9 cellular contexts compared by ENCODE assay signal in genomic region chr12:46386360-46386867, GRCh38. TPM values are rescaled to one million over a fixed set of nuclear protein-coding genes. Genes with fewer than 3 reads are reported as not detected.
DNase-seq lines count a peak whose midpoint lies in the region; ATAC-seq and TF ChIP-seq lines count a peak whose summit lies in the region.
"Had no signal": no experiment of that assay in that cellular context is flagged by ENCODE, and none has a peak within 500 bp of the region (broad histone marks: within the 10 kb centered on the region; RNA-seq: fewer than 3 reads in every experiment).

No MANE protein-coding gene starts in this region.

- DNase-seq in ELR (ENCODE audit: low read depth): peak; percentile 95
- DNase-seq in NCI-H226: peak; percentile 89
- DNase-seq in dorsolateral prefrontal cortex: no peak
- DNase-seq in renal cortical epithelial cell (ENCODE audit: low read depth): peak; percentile 96
- no peak for DNase-seq in midbrain (lab: John Stamatoyannopoulos, UW)
- DNase-seq in retina: no peak
- DNase-seq in lower leg skin (ENCODE audit: low spot score in 2 of 2): no peak

- no peaks in the 10 kb centered on the region for H3K36me3 Mint-ChIP-seq in activated T-helper 17 cell treated with anti-CD3 and anti-CD28 coated beads, Interleukin-2, amount 50 U/mL, for 72 hours (ENCODE audit: low read depth)

- intact Hi-C loops in dorsolateral prefrontal cortex (cut with DNase I) (loop anchor here in 1 of 2 donors (10.0 kb wide), 1 partner anchor 232 kb away; no protein-coding TSS in a partner anchor), lower leg skin (cut with DNase I; ENCODE audit: low total_unique reads) (loop anchor here (10.0 kb wide), 1 partner anchor 168 kb away; no protein-coding TSS in a partner anchor)

- no peaks in the 10 kb centered on the region for H3K27me3 ChIP-seq in dorsolateral prefrontal cortex

- no peak for ATAC-seq in activated T-helper 17 cell treated with anti-CD3 and anti-CD28 coated beads, Interleukin-2, amount 50 U/mL, for 72 hours (replicated peaks)

- H3K4me1 Mint-ChIP-seq in activated T-helper 17 cell treated with anti-CD3 and anti-CD28 coated beads, Interleukin-2, amount 50 U/mL, for 72 hours: peaks cover 19% of the 10 kb centered on the region

- TF ChIP-seq CTCF in dorsolateral prefrontal cortex (IDR thresholded peaks at IDR 0.05 in 54 of 56, conservative IDR thresholded peaks at IDR 0.05 in 2 of 56; ENCODE audit: low read depth in 1 of 56, partially characterized antibody in 56 of 56): no peak
- TF ChIP-seq CTCF in lower leg skin (IDR thresholded peaks at IDR 0.05): no peak

- H3K4me3 Mint-ChIP-seq in activated T-helper 17 cell treated with anti-CD3 and anti-CD28 coated beads, Interleukin-2, amount 50 U/mL, for 72 hours: no peak overlapping the region
- H3K4me3 Mint-ChIP-seq: central memory CD8-positive, alpha-beta T cell had no signal

- 20 to 23% methylated on average over 3 of the region's 3 CpGs for WGBS in lower leg skin, 2 donors

- H3K9me3 Mint-ChIP-seq in activated T-helper 17 cell treated with anti-CD3 and anti-CD28 coated beads, Interleukin-2, amount 50 U/mL, for 72 hours: no peaks in the 10 kb centered on the region
- H3K9me3 Mint-ChIP-seq: central memory CD8-positive, alpha-beta T cell had no signal

- peak overlapping the region in 6 of 59 donors; percentile 4 to 17 (median 10) for H3K4me3 ChIP-seq in dorsolateral prefrontal cortex
- no peak overlapping the region for H3K4me3 ChIP-seq in lower leg skin (ENCODE audit: low read depth, poor library complexity, severe bottlenecking)

- H3K27ac ChIP-seq in dorsolateral prefrontal cortex: peak overlapping the region in 41 of 59 donors; percentile 4 to 100 (median 58)

- no peak for TF ChIP-seq POLR2A in lower leg skin (IDR thresholded peaks at IDR 0.05)

- no peaks in the 10 kb centered on the region for H3K27me3 Mint-ChIP-seq in activated T-helper 17 cell treated with anti-CD3 and anti-CD28 coated beads, Interleukin-2, amount 50 U/mL, for 72 hours
- H3K27me3 Mint-ChIP-seq: central memory CD8-positive, alpha-beta T cell had no signal

- no peak overlapping the region for H3K27ac Mint-ChIP-seq in activated T-helper 17 cell treated with anti-CD3 and anti-CD28 coated beads, Interleukin-2, amount 50 U/mL, for 72 hours

RNA-seq across cellular contexts. Expression of gene SLC38A2, which starts 13.8 kb away (rescaled TPM):
- total RNA-seq in dorsolateral prefrontal cortex (100 to 1,000 TPM in 118 of 120 experiments, 10 to 100 TPM in 2; 80.8 to 431 (median 175) TPM), renal cortical epithelial cell (208 and 259 TPM in 2 replicates), lower leg skin (1,000 to 10,000 TPM in 1 of 4 donors, 100 to 1,000 TPM in 3; 487 to 1,086 (median 587) TPM)
- total RNA-seq in activated T-helper 17 cell treated with anti-CD3 and anti-CD28 coated beads, Interleukin-2, amount 50 U/mL, for 72 hours: 100 to 1,000 TPM; 203 to 206 TPM

Comparison
In these comparisons a context has a peak if more than half of its experiments do, and no peak if none do; other contexts are left out.
1. DNase-seq: peak in ELR (single experiment), NCI-H226 (single experiment) and renal cortical epithelial cell (single experiment); none in dorsolateral prefrontal cortex (0 of 10), midbrain (single experiment), retina (single experiment) and lower leg skin (0 of 2).